15 cellular contexts compared by ENCODE assay signal in genomic region chrX:69286546-69286906, GRCh38.
DNase-seq lines count a peak whose midpoint lies in the region; ATAC-seq, FAIRE-seq and TF ChIP-seq lines count a peak whose summit lies in the region.
"Had no signal": no experiment of that assay in that cellular context is flagged by ENCODE, and none has a peak within 500 bp of the region (broad histone marks: within the 10 kb centered on the region; RNA-seq: fewer than 3 reads in every experiment).

No MANE protein-coding gene starts in this region.

- no peaks in the 10 kb centered on the region for H3K27me3 ChIP-seq in HCT116 (ENCODE audit: insufficient read depth, low read length)
- H3K27me3 ChIP-seq in neural progenitor cell: no peaks in the 10 kb centered on the region
- H3K27me3 ChIP-seq: MG63 had no signal

- H3K9ac ChIP-seq in HCT116 (ENCODE audit: low read length): no peak overlapping the region
- H3K9ac ChIP-seq in neural progenitor cell: no peak overlapping the region

- DNase-seq in A549 (ENCODE audit: low read depth in 1 of 2, low spot score in 1 of 2) (no peak), HCT116 (ENCODE audit: low read depth, low spot score) (no peak), neural progenitor cell (ENCODE audit: low spot score) (no peak)
- no peak for DNase-seq in NK-92 treated with Interleukin-12 subunit alpha and Interleukin-12 subunit beta, amount 100 ng/mL, for 24 hours (lab: John Stamatoyannopoulos, UW)
- DNase-seq: KG1, NCI-H446 treated with DMSO at 0.1 percent for 48 hours, SHP77 treated with DMSO at 0.1 percent for 48 hours had no signal

- no peaks in the 10 kb centered on the region for H4K20me1 ChIP-seq in HCT116 (ENCODE audit: insufficient read depth)
- no peaks in the 10 kb centered on the region for H4K20me1 ChIP-seq in neural progenitor cell (ENCODE audit: low read depth)

- peak overlapping the region; percentile 15 for H3K4me3 Mint-ChIP-seq in activated T-helper 17 cell treated with anti-CD3 and anti-CD28 coated beads, Interleukin-2, amount 50 U/mL, for 72 hours
- peak overlapping the region; percentile 50 for H3K4me3 Mint-ChIP-seq in neural progenitor cell

- WGBS in A549 (ENCODE audit: missing lambda C conversion rate): 90% methylated on average over 4 of the region's 6 CpGs

- H3K27me3 Mint-ChIP-seq in activated T-helper 17 cell treated with anti-CD3 and anti-CD28 coated beads, Interleukin-2, amount 50 U/mL, for 72 hours: no peaks in the 10 kb centered on the region
- peaks cover 6% of the 10 kb centered on the region for H3K27me3 Mint-ChIP-seq in neural progenitor cell (ENCODE audit: insufficient read depth, low read depth)
- H3K27me3 Mint-ChIP-seq: CD4-positive, CD25-positive, alpha-beta regulatory T cell had no signal

- no peaks in the 10 kb centered on the region for H3K4me1 Mint-ChIP-seq in activated T-helper 17 cell treated with anti-CD3 and anti-CD28 coated beads, Interleukin-2, amount 50 U/mL, for 72 hours
- peaks cover 42% of the 10 kb centered on the region for H3K4me1 Mint-ChIP-seq in neural progenitor cell

- H3F3A ChIP-seq in neural progenitor cell (ENCODE audit: low read depth): peaks cover 4% of the 10 kb centered on the region

- FAIRE-seq in A549 (lab: Jason Lieb, UNC): no peak
- FAIRE-seq: GM12878 had no signal

- TF ChIP-seq CTCF in A549 (IDR thresholded peaks at IDR 0.05) (no peak), HCT116 (IDR thresholded peaks at IDR 0.05 in 2 of 3, conservative IDR thresholded peaks at IDR 0.05 in 1 of 3; ENCODE audit: borderline replicate concordance in 1 of 3, insufficient read depth in 1 of 3, low read depth in 2 of 3, low read length in 2 of 3) (no peak), neural progenitor cell (IDR thresholded peaks at IDR 0.05) (no peak)

- no peak overlapping the region for H2AFZ ChIP-seq in HCT116 (ENCODE audit: low read depth, low read length, poor library complexity, severe bottlenecking)
- H2AFZ ChIP-seq in neural progenitor cell (replicated peaks): no peak overlapping the region

- no peaks in the 10 kb centered on the region for H3K9me3 Mint-ChIP-seq in activated T-helper 17 cell treated with anti-CD3 and anti-CD28 coated beads, Interleukin-2, amount 50 U/mL, for 72 hours
- H3K9me3 Mint-ChIP-seq in neural progenitor cell: peaks cover 4% of the 10 kb centered on the region

- TF ChIP-seq EP300 in A549 (IDR thresholded peaks at IDR 0.05): no peak

- peak in 1 of 2 experiments; percentile 13; a peak in 2 of 6 replicates for ATAC-seq in A549
- no peak for ATAC-seq in HCT116
- no peak for ATAC-seq in activated T-helper 17 cell treated with anti-CD3 and anti-CD28 coated beads, Interleukin-2, amount 50 U/mL, for 72 hours (replicated peaks)
- no peak for ATAC-seq in GM21515 (IDR thresholded peaks at IDR 0.05; ENCODE audit: unreplicated experiment)
- no peak for ATAC-seq in GM21360 (IDR thresholded peaks at IDR 0.05; ENCODE audit: unreplicated experiment)
- no peak for ATAC-seq in GM18498 (IDR thresholded peaks at IDR 0.05; ENCODE audit: unreplicated experiment)

- no peak overlapping the region; the same call in 1 of the 3 replicates for H3K4me2 ChIP-seq in A549
- 0 out of 2 replicates have a peak overlapping the region, but pooled peaks have one; percentile 55 for H3K4me2 ChIP-seq in HCT116 (ENCODE audit: low read length)
- H3K4me2 ChIP-seq in neural progenitor cell: peak overlapping the region; percentile 69

- H3K36me3 ChIP-seq in HCT116 (ENCODE audit: control insufficient read depth in 1 of 2, insufficient read depth in 2 of 2, low read length in 2 of 2) (no peaks in the 10 kb centered on the region), neural progenitor cell (no peaks in the 10 kb centered on the region)
- H3K36me3 ChIP-seq: MG63 had no signal

- TF ChIP-seq RAD21 in A549 (conservative IDR thresholded peaks at IDR 0.05 in 1 of 2, IDR thresholded peaks at IDR 0.05 in 1 of 2): no peak
- no peak for TF ChIP-seq RAD21 in HCT116 (IDR thresholded peaks at IDR 0.05; ENCODE audit: low read depth)

- intact Hi-C loops in HCT116 (cut with micrococcal nuclease): loop anchor here (1.0 to 2.0 kb wide), 3 partner anchors 64 to 464 kb away; no protein-coding TSS in a partner anchor

- CTCF ChIA-PET in A549 (lab: Yijun Ruan, JAX) (interaction anchor here (0.6 to 14.2 kb wide), 5 partner anchors 9 to 464 kb away, joined by 3 to 91 read pairs (median 4); partner anchors contain the start of gene EFNB1), HCT116 (lab: Charles Lee) (interaction anchor here (1.6 to 2.1 kb wide), 2 partner anchors 458 to 479 kb away, joined by 4 to 6 read pairs; partner anchors contain the start of gene EFNB1)

- H3K36me3 Mint-ChIP-seq in activated T-helper 17 cell treated with anti-CD3 and anti-CD28 coated beads, Interleukin-2, amount 50 U/mL, for 72 hours (ENCODE audit: low read depth): no peaks in the 10 kb centered on the region
- no peaks in the 10 kb centered on the region for H3K36me3 Mint-ChIP-seq in neural progenitor cell
- H3K36me3 Mint-ChIP-seq: CD4-positive, CD25-positive, alpha-beta regulatory T cell had no signal

- POLR2A ChIA-PET in A549 (lab: Yijun Ruan, JAX): no interaction called here
- POLR2A ChIA-PET in HCT116 (lab: Charles Lee): interaction anchor here (2.4 kb wide), 1 partner anchor 458 kb away, joined by 10 read pairs; the partner anchor contains the start of gene EFNB1

- no TSS peak for BruUV-seq in HCT116 (replicated peaks; lab: Mats Ljungman, UMichigan)

- TF ChIP-seq POLR2A in A549 (IDR thresholded peaks at IDR 0.05; ENCODE audit: low read length) (no peak), HCT116 (IDR thresholded peaks at IDR 0.05; ENCODE audit: borderline replicate concordance, extremely low read depth, insufficient read depth, insufficient read length) (no peak)

- RAD21 ChIA-PET in HCT116 (lab: Charles Lee; ENCODE audit: low non-redundant PET in 1 of 2, low total read pairs in 2 of 2, uncharacterized antibody in 2 of 2, unreplicated experiment in 2 of 2): no interaction called here

- H3K27ac ChIP-seq in A549 (no peak overlapping the region), HCT116 (ENCODE audit: low read depth, low read length) (no peak overlapping the region), neural progenitor cell (no peak overlapping the region)
- H3K27ac ChIP-seq: HL-60 had no signal

- H3K79me2 ChIP-seq in HCT116 (ENCODE audit: insufficient read depth, low read length) (no peaks in the 10 kb centered on the region), neural progenitor cell (ENCODE audit: low read depth) (no peaks in the 10 kb centered on the region)

- no peak overlapping the region for H3K4me3 ChIP-seq in A549
- no peak overlapping the region for H3K4me3 ChIP-seq in HCT116 (replicated peaks in 1 of 2; ENCODE audit: low read depth in 1 of 2, low read length in 2 of 2)
- no peak overlapping the region for H3K4me3 ChIP-seq in neural progenitor cell
- H3K4me3 ChIP-seq: GM12878 had no signal

- H3K9me3 ChIP-seq in A549 (no peaks in the 10 kb centered on the region), HCT116 (ENCODE audit: control insufficient read depth in 1 of 2, insufficient read depth in 1 of 2, low read depth in 1 of 2, low read length in 2 of 2) (no peaks in the 10 kb centered on the region), neural progenitor cell (ENCODE audit: low read depth) (no peaks in the 10 kb centered on the region)
- H3K9me3 ChIP-seq: MG63 had no signal

- H3K4me1 ChIP-seq in A549 (no peaks in the 10 kb centered on the region), HCT116 (ENCODE audit: control insufficient read depth in 1 of 2, insufficient read depth in 2 of 2, low read length in 2 of 2) (no peaks in the 10 kb centered on the region; a peak in 1 of 4 replicates), neural progenitor cell (peaks cover 11% of the 10 kb centered on the region)

- no peaks in the 10 kb centered on the region for H3K9me2 ChIP-seq in HCT116 (ENCODE audit: insufficient read depth)

- H3K27ac Mint-ChIP-seq in activated T-helper 17 cell treated with anti-CD3 and anti-CD28 coated beads, Interleukin-2, amount 50 U/mL, for 72 hours: no peak overlapping the region
- H3K27ac Mint-ChIP-seq in neural progenitor cell: no peak overlapping the region
- H3K27ac Mint-ChIP-seq: CD4-positive, CD25-positive, alpha-beta regulatory T cell had no signal

TF ChIP-seq in A549, 52 proteins besides CTCF, POLR2A, EP300 and RAD21:
- peak; percentile 13 for TF ChIP-seq ZFP36 (IDR thresholded peaks at IDR 0.05; ENCODE audit: borderline replicate concordance, partially characterized antibody)
- TF ChIP-seq TFCP2L1 (CRISPR knock-in tag; IDR thresholded peaks at IDR 0.05): no peak
- TF ChIP-seq, protein P1, sequence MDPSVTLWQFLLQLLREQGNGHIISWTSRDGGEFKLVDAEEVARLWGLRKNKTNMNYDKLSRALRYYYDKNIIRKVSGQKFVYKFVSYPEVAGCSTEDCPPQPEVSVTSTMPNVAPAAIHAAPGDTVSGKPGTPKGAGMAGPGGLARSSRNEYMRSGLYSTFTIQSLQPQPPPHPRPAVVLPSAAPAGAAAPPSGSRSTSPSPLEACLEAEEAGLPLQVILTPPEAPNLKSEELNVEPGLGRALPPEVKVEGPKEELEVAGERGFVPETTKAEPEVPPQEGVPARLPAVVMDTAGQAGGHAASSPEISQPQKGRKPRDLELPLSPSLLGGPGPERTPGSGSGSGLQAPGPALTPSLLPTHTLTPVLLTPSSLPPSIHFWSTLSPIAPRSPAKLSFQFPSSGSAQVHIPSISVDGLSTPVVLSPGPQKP (IDR thresholded peaks at IDR 0.05; ENCODE audit: low read depth, low read length): no peak

TF ChIP-seq in HCT116, 20 proteins besides CTCF, POLR2A, EP300 and RAD21:
- TF ChIP-seq FOSL1 (IDR thresholded peaks at IDR 0.05; ENCODE audit: low read depth) (no peak), EZH2 (IDR thresholded peaks at IDR 0.05) (no peak), EGR1 (IDR thresholded peaks at IDR 0.05; ENCODE audit: low read depth) (no peak), SRF (IDR thresholded peaks at IDR 0.05; ENCODE audit: low read depth) (no peak)
